Comparison of ENCODE assay signal across 25 cellular contexts in genomic region chr1:1755426-1755825, GRCh38.
"Had no signal": no experiment of that assay in that cellular context is flagged by ENCODE, and none has a peak within 500 bp of the region (broad histone marks: within the 10 kb centered on the region; RNA-seq: fewer than 3 reads in every experiment).

No MANE protein-coding gene starts in this region.

- H3K4me1 Mint-ChIP-seq: activated naive CD4-positive, alpha-beta T cell treated with anti-CD3 and anti-CD28 coated beads, Interleukin-2, amount 50 U/mL, for 24 hours; WTC11 had no signal

- H3K9me3 Mint-ChIP-seq: activated naive CD4-positive, alpha-beta T cell treated with anti-CD3 and anti-CD28 coated beads, Interleukin-2, amount 50 U/mL, for 24 hours; WTC11 had no signal

- H3K27ac ChIP-seq: breast epithelium had no signal

- H3K4me3 Mint-ChIP-seq: activated CD8-positive, alpha-beta T cell treated with anti-CD3 and anti-CD28 coated beads, Interleukin-2, amount 10 ng/mL, durations not matched to agents 7 days and 5 days; activated naive CD4-positive, alpha-beta T cell treated with anti-CD3 and anti-CD28 coated beads, Interleukin-2, amount 50 U/mL, for 24 hours; T-helper 17 cell; WTC11 had no signal

- DNase-seq: activated CD4-positive, alpha-beta T cell treated with anti-CD3 and anti-CD28 coated beads for 48 hours; activated CD4-positive, alpha-beta T cell treated with anti-CD3 and anti-CD28 coated beads, Interleukin-2, amount 50 U/mL, for 4 hours; activated CD4-positive, CD25-positive, alpha-beta regulatory T cell treated with anti-CD3 and anti-CD28 coated beads, Interleukin-2, amount 50 U/mL, for 72 hours; activated CD8-positive, alpha-beta memory T cell treated with anti-CD3 and anti-CD28 coated beads, Interleukin-2, amount 50 U/mL, for 48 hours; activated CD8-positive, alpha-beta T cell treated with anti-CD3 and anti-CD28 coated beads, Interleukin-2, amount 10 ng/mL, durations not matched to agents 7 days and 5 days; activated naive CD4-positive, alpha-beta T cell; activated T-cell treated with anti-CD3 and anti-CD28 coated beads, Interleukin-2, amount 50 U/mL, for 1 hour; aorta; central memory CD4-positive, alpha-beta T cell; Kasumi-1; NCI-H1105 treated with DMSO at 0.1 percent for 48 hours; NCI-H1436 treated with DMSO at 0.1 percent for 48 hours; NCI-H187; NCI-H2081; NCI-H510A treated with DMSO at 0.1 percent for 48 hours; NCI-H69; NK-92 treated with Interleukin-12 subunit alpha and Interleukin-12 subunit beta, amount 100 ng/mL, for 24 hours; PC-3; SIG-M5; T-helper 17 cell; T-helper 9 cell had no signal

- H3K4me1 ChIP-seq: breast epithelium had no signal

- H3K36me3 ChIP-seq: breast epithelium had no signal

- H3K4me3 ChIP-seq: breast epithelium had no signal

- H3K27me3 ChIP-seq: breast epithelium had no signal

- H3K9me3 ChIP-seq: breast epithelium had no signal

- H3K27ac Mint-ChIP-seq: activated CD8-positive, alpha-beta T cell treated with anti-CD3 and anti-CD28 coated beads, Interleukin-2, amount 10 ng/mL, durations not matched to agents 7 days and 5 days; activated naive CD4-positive, alpha-beta T cell treated with anti-CD3 and anti-CD28 coated beads, Interleukin-2, amount 50 U/mL, for 24 hours; T-helper 17 cell; WTC11 had no signal

- ATAC-seq: activated CD8-positive, alpha-beta T cell treated with anti-CD3 and anti-CD28 coated beads, Interleukin-2, amount 10 ng/mL, durations not matched to agents 7 days and 5 days; PC-3; T-helper 17 cell; WTC11 had no signal

- FAIRE-seq: RCC 7860 had no signal

- H3K27me3 Mint-ChIP-seq: activated naive CD4-positive, alpha-beta T cell treated with anti-CD3 and anti-CD28 coated beads, Interleukin-2, amount 50 U/mL, for 24 hours; T-helper 17 cell had no signal
